In genomic region chr1:117967472-117967871, GRCh38 we compare ENCODE assay signal across 9 cellular contexts. TPM values are rescaled to one million over a fixed set of nuclear protein-coding genes. Genes with fewer than 3 reads are reported as not detected.
DNase-seq lines count a peak whose midpoint lies in the region; ATAC-seq, FAIRE-seq and TF ChIP-seq lines count a peak whose summit lies in the region.
"Had no signal": no experiment of that assay in that cellular context is flagged by ENCODE, and none has a peak within 500 bp of the region (broad histone marks: within the 10 kb centered on the region; RNA-seq: fewer than 3 reads in every experiment).

No MANE protein-coding gene starts in this region.

- peaks cover 19% of the 10 kb centered on the region for H3K4me1 Mint-ChIP-seq in WTC11

- no peak for DNase-seq in D721Med (ENCODE audit: insufficient read length, low spot score)
- no peak for DNase-seq in WTC11 (ENCODE audit: low spot score)
- DNase-seq in medulla oblongata (ENCODE audit: extremely low spot score) = peak; percentile 3
- no peak for DNase-seq in T-helper 1 cell
- no peak for DNase-seq in T1000 (lab: John Stamatoyannopoulos, UW)
- no peak for DNase-seq in stimulated activated naive CD4-positive, alpha-beta T cell treated with Interleukin-2 at 50 U/mL for 16 hours (lab: John Stamatoyannopoulos, UW)

- POLR2A ChIA-PET in WTC11 (lab: Charles Lee) = interaction anchor here (0.6 kb wide), 1 partner anchor 1770 kb away, joined by 4 read pairs; no protein-coding TSS in a partner anchor

- peak; percentile 25 for TF ChIP-seq CTCF in D721Med (IDR thresholded peaks at IDR 0.05; ENCODE audit: insufficient read depth, missing control alignments)
- no peak for TF ChIP-seq CTCF in WTC11 (IDR thresholded peaks at IDR 0.05)

- H3K4me3 Mint-ChIP-seq in WTC11 = no peak overlapping the region

- CTCF ChIA-PET in WTC11 (lab: Charles Lee) = no interaction called here

- 0 out of 2 replicates have a peak overlapping the region, but pooled peaks have one; percentile 28 for H3K27ac ChIP-seq in HUES64 (ENCODE audit: low read depth, low read length)
- H3K27ac ChIP-seq: neutrophil had no signal

- H3K4me3 ChIP-seq in HUES64 (ENCODE audit: low read length) = no peak overlapping the region

- 65% methylated on average over 4 of the region's 4 CpGs for WGBS in HUES64

- no peaks in the 10 kb centered on the region for H3K36me3 Mint-ChIP-seq in WTC11

- peaks cover 14% of the 10 kb centered on the region for H3K4me1 ChIP-seq in HUES64 (ENCODE audit: insufficient read depth, low read length)

- peak; percentile 78 for ATAC-seq in WTC11
- ATAC-seq in GM18502 (IDR thresholded peaks at IDR 0.05; ENCODE audit: poor library complexity, unreplicated experiment) = no peak

- no peaks in the 10 kb centered on the region for H3K9me3 ChIP-seq in HUES64 (ENCODE audit: insufficient read depth, low read depth, low read length)
- H3K9me3 ChIP-seq: neutrophil had no signal

- H3K27me3 ChIP-seq in HUES64 (ENCODE audit: insufficient read depth, low read length) = no peaks in the 10 kb centered on the region
- H3K27me3 ChIP-seq: neutrophil had no signal

- FAIRE-seq in D721Med (lab: Jason Lieb, UNC) = no peak

- H3K9me3 Mint-ChIP-seq in WTC11 = no peaks in the 10 kb centered on the region

- H3K27ac Mint-ChIP-seq in WTC11 = peak overlapping the region; percentile 69

- H3K9ac ChIP-seq in HUES64 (ENCODE audit: low read depth, low read length) = no peak overlapping the region; the same call in 1 of the 2 replicates

- H3K27me3 Mint-ChIP-seq in WTC11 (ENCODE audit: low read depth) = no peaks in the 10 kb centered on the region

- H3K36me3 ChIP-seq in HUES64 (ENCODE audit: insufficient read depth, low read length) = peaks cover 9% of the 10 kb centered on the region
- H3K36me3 ChIP-seq: neutrophil had no signal

TF ChIP-seq in WTC11, 78 proteins besides CTCF, POLR2A, EP300 and RAD21:
- no peak for TF ChIP-seq NR3C1 (CRISPR knock-in tag; conservative IDR thresholded peaks at IDR 0.05; ENCODE audit: low read depth)
- TF ChIP-seq, protein P1, sequence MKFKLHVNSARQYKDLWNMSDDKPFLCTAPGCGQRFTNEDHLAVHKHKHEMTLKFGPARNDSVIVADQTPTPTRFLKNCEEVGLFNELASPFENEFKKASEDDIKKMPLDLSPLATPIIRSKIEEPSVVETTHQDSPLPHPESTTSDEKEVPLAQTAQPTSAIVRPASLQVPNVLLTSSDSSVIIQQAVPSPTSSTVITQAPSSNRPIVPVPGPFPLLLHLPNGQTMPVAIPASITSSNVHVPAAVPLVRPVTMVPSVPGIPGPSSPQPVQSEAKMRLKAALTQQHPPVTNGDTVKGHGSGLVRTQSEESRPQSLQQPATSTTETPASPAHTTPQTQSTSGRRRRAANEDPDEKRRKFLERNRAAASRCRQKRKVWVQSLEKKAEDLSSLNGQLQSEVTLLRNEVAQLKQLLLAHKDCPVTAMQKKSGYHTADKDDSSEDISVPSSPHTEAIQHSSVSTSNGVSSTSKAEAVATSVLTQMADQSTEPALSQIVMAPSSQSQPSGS (CRISPR knock-in tag; IDR thresholded peaks at IDR 0.05; ENCODE audit: borderline replicate concordance, low read depth) = no peak
- no peak for TF ChIP-seq MXD4 (CRISPR knock-in tag; IDR thresholded peaks at IDR 0.05; ENCODE audit: borderline replicate concordance)
- no peak for TF ChIP-seq FOXK1 (CRISPR knock-in tag; IDR thresholded peaks at IDR 0.05)
- TF ChIP-seq HMGA2 (CRISPR knock-in tag; IDR thresholded peaks at IDR 0.05) = no peak
- TF ChIP-seq OVOL2 (CRISPR knock-in tag; IDR thresholded peaks at IDR 0.05; ENCODE audit: borderline replicate concordance) = no peak
- TF ChIP-seq RELA (CRISPR knock-in tag; IDR thresholded peaks at IDR 0.05; ENCODE audit: borderline replicate concordance) = no peak

RNA-seq across cellular contexts. Expression of gene WDR3, which starts 37.9 kb away (rescaled TPM):
- 31.2 TPM for polyA plus RNA-seq in HUES64 (2013, experiment 1 of 2)
- 25.7 TPM for polyA plus RNA-seq in HUES64 (2013, experiment 2 of 2)
- total RNA-seq in WTC11 (2021) = 38.8 to 50.0 TPM (median 42.9 TPM) in 3 replicates

RNA-seq across cellular contexts. Expression of gene GDAP2, which starts 38.1 kb away (rescaled TPM):
- polyA plus RNA-seq in HUES64 (2013, experiment 1 of 2) = 13.2 TPM
- polyA plus RNA-seq in HUES64 (2013, experiment 2 of 2) = 14.2 TPM
- total RNA-seq in WTC11 (2021) = 21.1 to 24.1 TPM (median 22.4 TPM) in 3 replicates
